In genomic region chr3:12840148-12840547, GRCh38 we compare ENCODE assay signal across 8 cellular contexts. TPM values are rescaled to one million over a fixed set of nuclear protein-coding genes. Genes with fewer than 3 reads are reported as not detected.
A peak's percentile ranks its signal among the peaks of the same experiment; 100 is the strongest.
DNase-seq lines count a peak whose midpoint lies in the region; ATAC-seq, FAIRE-seq and TF ChIP-seq lines count a peak whose summit lies in the region.
"Not testable (repeated sequence)": the region's sequence is repeated elsewhere in the genome, so short reads cannot be mapped to it uniquely, and the experiment has no call there.

No MANE protein-coding gene starts in this region.

- peaks cover 51 to 57% (median 56%) of the 10 kb centered on the region in 11 experiments for H3K36me3 ChIP-seq in BLaER1 treated with 17β-estradiol and CSF1 and Interleukin-3, amounts not matched to agents 10 nM and 100 nM
- H3K36me3 ChIP-seq in IMR-90 (ENCODE audit: control insufficient read depth, insufficient read depth, low read length) (peaks cover 43% of the 10 kb centered on the region), astrocyte (ENCODE audit: insufficient read depth, low read length) (peaks cover 46% of the 10 kb centered on the region), neuron (ENCODE audit: insufficient read depth, low read length) (peaks cover 49% of the 10 kb centered on the region), subcutaneous abdominal adipose tissue (ENCODE audit: control insufficient read depth in 5 of 5, insufficient read depth in 5 of 5, low read length in 5 of 5) (peaks cover 21 to 49% (median 47%) of the 10 kb centered on the region in 5 donors)
- not testable (repeated sequence) for H3K36me3 ChIP-seq in kidney epithelial cell (ENCODE audit: control insufficient read depth, insufficient read depth, low read length)

- not testable (repeated sequence) for H3K27me3 ChIP-seq in BLaER1 treated with 17β-estradiol and CSF1 and Interleukin-3, amounts not matched to agents 10 nM and 100 nM; IMR-90 (ENCODE audit: control insufficient read depth, insufficient read depth, low read length); astrocyte (ENCODE audit: insufficient read depth, low read length); kidney epithelial cell (ENCODE audit: control insufficient read depth, insufficient read depth, low read length); neuron (ENCODE audit: insufficient read depth, low read length); subcutaneous abdominal adipose tissue (ENCODE audit: control insufficient read depth in 5 of 5, insufficient read depth in 4 of 5, low read length in 5 of 5)

- not testable (repeated sequence) for H2BK15ac ChIP-seq in IMR-90 (ENCODE audit: low read depth, low read length)

- H3K79me2 ChIP-seq in astrocyte (ENCODE audit: insufficient read depth, low read length), result peaks cover 62% of the 10 kb centered on the region

- ATAC-seq in IMR-90 (ENCODE audit: low read depth), result not testable (repeated sequence)

- CTCF ChIA-PET in IMR-90 (lab: Yijun Ruan, JAX), result interaction anchor here (1.9 kb wide), 1 partner anchor 9 kb away, joined by 8 read pairs; no protein-coding TSS in a partner anchor

- WGBS in IMR-90 (ENCODE audit: extremely low coverage in 2 of 2, insufficient read length in 1 of 2), 2 experiments, result 40% methylated on average over 2 of the region's 10 CpGs; no CpG with 5 or more reads in 1 of the 2 experiments

- not testable (repeated sequence) for H2BK120ac ChIP-seq in IMR-90 (ENCODE audit: low read depth, low read length)

- peak overlapping the region; percentile 81 to 98 (median 95) for H3K4me2 ChIP-seq in BLaER1 treated with 17β-estradiol and CSF1 and Interleukin-3, amounts not matched to agents 10 nM and 100 nM
- H3K4me2 ChIP-seq in IMR-90 (ENCODE audit: low read depth, low read length) (peak overlapping the region; percentile 70), astrocyte (ENCODE audit: low read length) (peak overlapping the region; percentile 98)

- H2AK5ac ChIP-seq in IMR-90 (ENCODE audit: low read depth, low read length), result peak overlapping the region; percentile 85; the same call in 1 of the 2 replicates

- peak overlapping the region; percentile 98 for H3K27ac Mint-ChIP-seq in astrocyte (ENCODE audit: unreplicated experiment)

- peak overlapping the region; percentile 87 for H3K23ac ChIP-seq in IMR-90 (ENCODE audit: low read depth, low read length)

- peak overlapping the region; percentile 93 for H3K4ac ChIP-seq in IMR-90 (ENCODE audit: low read depth, low read length)

- H3K18ac ChIP-seq in IMR-90 (ENCODE audit: low read depth, low read length), result not testable (repeated sequence)

- peak overlapping the region; percentile 83 to 97 (median 91) for H3K4me3 ChIP-seq in BLaER1 treated with 17β-estradiol and CSF1 and Interleukin-3, amounts not matched to agents 10 nM and 100 nM
- H3K4me3 ChIP-seq in IMR-90 (ENCODE audit: insufficient read depth, low read depth, low read length) (peak overlapping the region; percentile 83), astrocyte (ENCODE audit: insufficient read depth, low read depth, low read length) (peak overlapping the region; percentile 99), epithelial cell of proximal tubule (ENCODE audit: low read depth, low read length) (peak overlapping the region; percentile 88), kidney epithelial cell (ENCODE audit: low read depth, low read length) (peak overlapping the region; percentile 88), neuron (ENCODE audit: low read length) (peak overlapping the region; percentile 93), subcutaneous abdominal adipose tissue (ENCODE audit: low read depth in 1 of 5, low read length in 5 of 5) (peak overlapping the region; percentile 93 to 99 (median 98))

- peaks cover 27 to 57% of the 10 kb centered on the region in 2 experiments for H3K79me1 ChIP-seq in IMR-90 (ENCODE audit: low read depth in 1 of 2, low read length in 2 of 2)

- H3K36me3 Mint-ChIP-seq in astrocyte (ENCODE audit: low read depth, unreplicated experiment), result peaks cover 40% of the 10 kb centered on the region

- peak overlapping the region; percentile 93 to 99 (median 98); a peak in 21 of 22 replicates for H3K27ac ChIP-seq in BLaER1 treated with 17β-estradiol and CSF1 and Interleukin-3, amounts not matched to agents 10 nM and 100 nM
- not testable (repeated sequence) for H3K27ac ChIP-seq in IMR-90 (ENCODE audit: insufficient read depth, low read length)
- peak overlapping the region; percentile 92 for H3K27ac ChIP-seq in VCaP
- peak overlapping the region; percentile 96 for H3K27ac ChIP-seq in astrocyte (ENCODE audit: low read depth, low read length)
- peak overlapping the region; percentile 99 for H3K27ac ChIP-seq in subcutaneous abdominal adipose tissue (ENCODE audit: low read depth, low read length)

- H4K5ac ChIP-seq in IMR-90 (ENCODE audit: low read depth, low read length), result not testable (repeated sequence)

- H3K56ac ChIP-seq in IMR-90 (ENCODE audit: extremely low read depth, insufficient read depth, low read length), result peak overlapping the region; percentile 80

- peaks cover 53 to 61% (median 56%) of the 10 kb centered on the region in 11 experiments for H4K20me1 ChIP-seq in BLaER1 treated with 17β-estradiol and CSF1 and Interleukin-3, amounts not matched to agents 10 nM and 100 nM
- H4K20me1 ChIP-seq in IMR-90 (ENCODE audit: insufficient read depth, low read length) (peaks cover 62% of the 10 kb centered on the region), astrocyte (ENCODE audit: insufficient read depth, low read length) (peaks cover 57% of the 10 kb centered on the region)

- TF ChIP-seq CTCF in IMR-90 (conservative IDR thresholded peaks at IDR 0.05; ENCODE audit: low read depth, low read length); VCaP (conservative IDR thresholded peaks at IDR 0.05); astrocyte (IDR thresholded peaks at IDR 0.05; ENCODE audit: insufficient read depth, low read depth, low read length); epithelial cell of proximal tubule (conservative IDR thresholded peaks at IDR 0.05; ENCODE audit: low read depth, low read length); kidney epithelial cell (IDR thresholded peaks at IDR 0.05; ENCODE audit: insufficient read depth, low read length, poor library complexity, severe bottlenecking): not testable (repeated sequence)

- H3K4me1 Mint-ChIP-seq in astrocyte (ENCODE audit: low read depth, unreplicated experiment), result peaks cover 38% of the 10 kb centered on the region

- not testable (repeated sequence) for H3K9me3 Mint-ChIP-seq in astrocyte (ENCODE audit: unreplicated experiment)

- intact Hi-C loops in IMR-90 (cut with micrococcal nuclease), result loop anchor here (2.0 kb wide), 1 partner anchor 53 kb away; no protein-coding TSS in a partner anchor

- TF ChIP-seq POLR2A in IMR-90 (IDR thresholded peaks at IDR 0.05; ENCODE audit: low read depth, low read length), result not testable (repeated sequence)

- not testable (repeated sequence) for BruUV-seq in IMR-90 (replicated peaks; lab: Mats Ljungman, UMichigan)

- dilution Hi-C loops in IMR-90 (cut with HindIII; ENCODE audit: low sequenced_read_pairs, unreplicated experiment), result not testable (repeated sequence)

- not testable (repeated sequence) for H3K9me3 ChIP-seq in BLaER1 treated with 17β-estradiol and CSF1 and Interleukin-3, amounts not matched to agents 10 nM and 100 nM (replicated peaks in 1 of 11); IMR-90 (ENCODE audit: control insufficient read depth, insufficient read depth, low read length); astrocyte (ENCODE audit: insufficient read depth, low read depth, low read length); neuron (ENCODE audit: low read length); subcutaneous abdominal adipose tissue (ENCODE audit: control insufficient read depth in 5 of 5, low read length in 5 of 5)

- not testable (repeated sequence) for H2AFZ ChIP-seq in IMR-90 (replicated peaks; ENCODE audit: low read length, poor library complexity); astrocyte (ENCODE audit: low read depth, low read length); neuron (ENCODE audit: low read depth, low read length)

- H3K27me3 Mint-ChIP-seq in astrocyte (ENCODE audit: low read depth, unreplicated experiment), result not testable (repeated sequence)

- POLR2A ChIA-PET in IMR-90 (lab: Charles Lee; ENCODE audit: unreplicated experiment), result not testable (repeated sequence)

- H3K9me1 ChIP-seq in IMR-90 (ENCODE audit: insufficient read depth, low read length), result peaks cover 18% of the 10 kb centered on the region

- peak overlapping the region; percentile 99 for H3K4me3 Mint-ChIP-seq in astrocyte (ENCODE audit: unreplicated experiment)

- not testable (repeated sequence) for DNase-seq in IMR-90; astrocyte (ENCODE audit: low read depth); epithelial cell of proximal tubule (ENCODE audit: low read depth); kidney epithelial cell (ENCODE audit: low read depth)

- not testable (repeated sequence) for TF ChIP-seq RAD21 in IMR-90 (IDR thresholded peaks at IDR 0.05; ENCODE audit: low read length)

- H3K9ac ChIP-seq in BLaER1 treated with 17β-estradiol and CSF1 and Interleukin-3, amounts not matched to agents 10 nM and 100 nM, result peak overlapping the region; percentile 94 to 100 (median 97)
- H3K9ac ChIP-seq in IMR-90 (ENCODE audit: low read depth, low read length), result peak overlapping the region; percentile 88
- peak overlapping the region; percentile 98 for H3K9ac ChIP-seq in astrocyte (ENCODE audit: low read length)
- peak overlapping the region; percentile 89 to 96 (median 94) for H3K9ac ChIP-seq in subcutaneous abdominal adipose tissue (ENCODE audit: low read length in 5 of 5)

- FAIRE-seq in astrocyte (lab: Jason Lieb, UNC), result not testable (repeated sequence)

- not testable (repeated sequence) for H4K8ac ChIP-seq in IMR-90 (ENCODE audit: low read depth in 2 of 2, low read length in 2 of 2)

- in situ Hi-C loops in IMR-90 (cut with MboI; ENCODE audit: low sequenced_read_pairs), result not testable (repeated sequence)

- peaks cover 36 to 54% (median 49%) of the 10 kb centered on the region in 10 experiments for H3K4me1 ChIP-seq in BLaER1 treated with 17β-estradiol and CSF1 and Interleukin-3, amounts not matched to agents 10 nM and 100 nM
- H3K4me1 ChIP-seq in IMR-90 (ENCODE audit: control insufficient read depth, insufficient read depth, low read length), result peaks cover 13% of the 10 kb centered on the region
- peaks cover 25% of the 10 kb centered on the region for H3K4me1 ChIP-seq in astrocyte (ENCODE audit: insufficient read depth, low read length)
- H3K4me1 ChIP-seq in neuron (ENCODE audit: insufficient read depth, low read length), result peaks cover 22% of the 10 kb centered on the region
- H3K4me1 ChIP-seq in subcutaneous abdominal adipose tissue (ENCODE audit: control insufficient read depth in 5 of 5, insufficient read depth in 5 of 5, low read length in 5 of 5), result peaks cover 0 to 41% (median 38%) of the 10 kb centered on the region in 5 donors

- H4K91ac ChIP-seq in IMR-90 (ENCODE audit: insufficient read depth, low read depth, low read length), result not testable (repeated sequence)

- H2AK9ac ChIP-seq in IMR-90 (replicated peaks; ENCODE audit: low read depth, low read length, poor library complexity), result not testable (repeated sequence)

- H3K14ac ChIP-seq in IMR-90 (replicated peaks; ENCODE audit: low read depth, low read length), result peak overlapping the region; percentile 96; the same call in 1 of the 2 replicates

- H2BK5ac ChIP-seq in IMR-90 (ENCODE audit: low read depth, low read length, poor library complexity, severe bottlenecking), result not testable (repeated sequence)

- not testable (repeated sequence) for H2BK20ac ChIP-seq in IMR-90 (ENCODE audit: low read depth, low read length)

RNA-seq across cellular contexts. Expression of gene RPL32, which starts 1.2 kb away (rescaled TPM):
- 566 and 644 TPM in 2 replicates for total RNA-seq in IMR-90 (2012; rRNA removed)
- 1,856 and 2,352 TPM in 2 replicates for polyA plus RNA-seq in IMR-90 (2012; rRNA removed)
- 1,242 and 1,359 TPM in 2 replicates for polyA plus RNA-seq in IMR-90 (2012; cell fraction: cytosol; rRNA removed)
- polyA plus RNA-seq in IMR-90 (2012; cell fraction: nucleus; rRNA removed; ENCODE audit: low replicate concordance), result 275 and 638 TPM in 2 replicates
- total RNA-seq in astrocyte, result 1,349 and 1,479 TPM in 2 replicates
- total RNA-seq in epithelial cell of proximal tubule, result 1,030 and 1,169 TPM in 2 replicates
- 1,891 and 3,423 TPM in 2 replicates for total RNA-seq in kidney epithelial cell

RNA-seq across cellular contexts. Expression of gene CAND2, which starts 43.7 kb away (rescaled TPM):
- total RNA-seq in IMR-90 (2012; rRNA removed) (2.5 and 2.9 TPM in 2 replicates), astrocyte (3.8 and 4.6 TPM in 2 replicates), epithelial cell of proximal tubule (5.9 and 6.1 TPM in 2 replicates), kidney epithelial cell (1.4 and 2.6 TPM in 2 replicates)
- polyA plus RNA-seq in IMR-90 (2012; rRNA removed), result 4.9 and 5.7 TPM in 2 replicates
- polyA plus RNA-seq in IMR-90 (2012; cell fraction: cytosol; rRNA removed), result 4.3 and 7.4 TPM in 2 replicates
- polyA plus RNA-seq in IMR-90 (2012; cell fraction: nucleus; rRNA removed; ENCODE audit: low replicate concordance), result 11.5 and 21.5 TPM in 2 replicates
